Comparison of ENCODE assay signal across 8 cellular contexts in the genomic region with DNA sequence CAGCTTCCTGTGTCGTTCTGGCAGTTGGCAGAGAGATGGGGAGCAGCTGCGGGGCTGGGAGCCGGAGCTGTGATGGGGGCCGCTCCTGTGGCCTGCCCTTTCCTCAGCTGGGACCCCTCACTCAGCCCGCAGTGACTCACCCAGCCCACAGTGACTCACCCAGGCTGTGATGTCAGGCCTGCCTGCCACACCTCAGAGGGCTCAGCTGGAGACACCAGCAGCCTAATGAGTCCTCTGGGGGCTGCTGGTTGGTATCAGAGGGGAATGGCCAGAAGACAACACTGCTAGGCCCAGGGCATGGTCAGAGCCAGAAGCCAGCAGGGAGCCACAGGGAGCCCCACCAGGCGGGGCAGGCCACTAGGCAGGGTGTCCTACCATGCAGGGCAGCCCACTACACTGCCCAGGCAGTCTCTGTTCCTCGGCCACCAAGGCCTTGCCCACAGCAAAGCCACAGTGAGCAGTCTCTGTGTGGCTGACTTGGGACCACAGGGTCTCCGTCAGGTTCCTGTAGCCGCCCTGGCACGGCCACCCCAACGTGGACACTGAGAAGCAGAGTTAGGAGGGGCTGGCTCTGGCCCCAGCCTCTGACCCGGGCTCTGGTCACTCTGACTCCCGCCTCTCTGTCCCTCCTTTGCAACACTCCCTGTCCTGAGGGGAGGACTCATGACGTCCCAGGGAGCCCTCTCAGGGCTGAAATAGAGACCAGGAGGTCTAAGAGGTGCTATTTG. TPM values are rescaled to one million over a fixed set of nuclear protein-coding genes. Genes with fewer than 3 reads are reported as not detected.
A peak's percentile ranks its signal among the peaks of the same experiment; 100 is the strongest.
DNase-seq lines count a peak whose midpoint lies in the region; ATAC-seq, FAIRE-seq and TF ChIP-seq lines count a peak whose summit lies in the region.

No MANE protein-coding gene starts in this region.

- no peaks in the 10 kb centered on the region for H3K9me3 ChIP-seq in ovary

- no peak for TF ChIP-seq CTCF in ovary (IDR thresholded peaks at IDR 0.05)

- 49 to 65% (median 55%) methylated on average over 13 to 14 of the region's 14 CpGs for WGBS in ovary, 3 donors
- 48% methylated on average over 14 of the region's 14 CpGs for WGBS in urinary bladder

- intact Hi-C loops in ovary (cut with DNase I) = no loop called here

- no peaks in the 10 kb centered on the region for H3K36me3 ChIP-seq in ovary
- H3K36me3 ChIP-seq in urinary bladder (ENCODE audit: insufficient read depth) = no peaks in the 10 kb centered on the region

- no peak for TF ChIP-seq EP300 in ovary (IDR thresholded peaks at IDR 0.05)

- no peak for DNase-seq in GM12892 (ENCODE audit: insufficient read length)
- DNase-seq in activated CD4-positive, alpha-beta T cell treated with anti-CD3 and anti-CD28 coated beads, Interleukin-2, amount 50 U/mL, for 4 hours = peak; percentile 87 to 88
- DNase-seq in effector CD4-positive, alpha-beta T cell = peak; percentile 75
- peak in 4 of 5 donors; percentile 60 to 72 (median 66) for DNase-seq in ovary
- DNase-seq in DMS153 treated with DMSO at 0.1 percent for 48 hours (lab: John Stamatoyannopoulos, UW; ENCODE audit: unreplicated experiment) = no peak

- H3K4me3 ChIP-seq in ovary (no peak overlapping the region), urinary bladder (ENCODE audit: low read depth, low read length) (no peak overlapping the region)

- peak overlapping the region; percentile 26 to 32 for H3K27ac ChIP-seq in ovary
- H3K27ac ChIP-seq in urinary bladder (ENCODE audit: low read depth) = peak overlapping the region; percentile 74

- no peaks in the 10 kb centered on the region for H3K27me3 ChIP-seq in ovary

- TF ChIP-seq POLR2A in GM12892 (IDR thresholded peaks at IDR 0.05; ENCODE audit: low read depth, low read length) (no peak), ovary (IDR thresholded peaks at IDR 0.05) (no peak)

- peak; percentile 81 for FAIRE-seq in GM12892 (lab: Jason Lieb, UNC)

- H3K4me1 ChIP-seq in ovary (ENCODE audit: insufficient read depth) (peaks cover 23% of the 10 kb centered on the region), urinary bladder (ENCODE audit: insufficient read depth) (peaks cover 6% of the 10 kb centered on the region)

- ATAC-seq in HG03442 (IDR thresholded peaks at IDR 0.05; ENCODE audit: unreplicated experiment) (peak; percentile 64), HG02588 (IDR thresholded peaks at IDR 0.05; ENCODE audit: unreplicated experiment) (no peak)

RNA-seq across cellular contexts. Expression of gene FXYD2, which starts 4.3 kb away (rescaled TPM):
- 7.4 TPM for polyA plus RNA-seq in GM12892 (2012; ENCODE audit: missing spikeins)
- total RNA-seq in ovary (10 to 100 TPM in 5 of 7 donors, 1 to 10 TPM in 2; 3.2 to 23.1 (median 14.7) TPM), urinary bladder (5.0 TPM)
- polyA plus RNA-seq in ovary (1 to 10 TPM; 1.7 to 5.0 TPM), urinary bladder (1.9 TPM)

RNA-seq across cellular contexts. Expression of gene DSCAML1, which starts 31.8 kb away (rescaled TPM):
- polyA plus RNA-seq in GM12892 (2012; ENCODE audit: missing spikeins) = 0.36 TPM
- total RNA-seq in ovary (10 to 100 TPM in 5 of 7 donors, 1 to 10 TPM in 2; 2.3 to 16.5 (median 12.7) TPM), urinary bladder (2.0 TPM)
- polyA plus RNA-seq in ovary (1 to 10 TPM in 1 of 2 donors, under 1 TPM in 1; 0.77 to 2.2 TPM), urinary bladder (1.4 TPM)

RNA-seq across cellular contexts. Expression of gene FXYD6, which starts 47.7 kb away (rescaled TPM):
- polyA plus RNA-seq in GM12892 (2012; ENCODE audit: missing spikeins) = 1.1 TPM
- total RNA-seq in ovary = 100 to 1,000 TPM; 119 to 322 (median 264) TPM
- polyA plus RNA-seq in ovary = 100 to 1,000 TPM; 256 to 445 TPM
- 56.2 TPM for total RNA-seq in urinary bladder
- 373 TPM for polyA plus RNA-seq in urinary bladder

Comparison
In these comparisons a context has a peak if more than half of its experiments do, and no peak if none do; other contexts are left out.
1. DNase-seq: peak in activated CD4-positive, alpha-beta T cell treated with anti-CD3 and anti-CD28 coated beads, Interleukin-2, amount 50 U/mL, for 4 hours (2 of 2), effector CD4-positive, alpha-beta T cell (single experiment) and ovary (4 of 5); none in GM12892 (single experiment) and DMS153 treated with DMSO at 0.1 percent for 48 hours (single experiment).